20 cellular contexts compared by ENCODE assay signal in the genomic region with DNA sequence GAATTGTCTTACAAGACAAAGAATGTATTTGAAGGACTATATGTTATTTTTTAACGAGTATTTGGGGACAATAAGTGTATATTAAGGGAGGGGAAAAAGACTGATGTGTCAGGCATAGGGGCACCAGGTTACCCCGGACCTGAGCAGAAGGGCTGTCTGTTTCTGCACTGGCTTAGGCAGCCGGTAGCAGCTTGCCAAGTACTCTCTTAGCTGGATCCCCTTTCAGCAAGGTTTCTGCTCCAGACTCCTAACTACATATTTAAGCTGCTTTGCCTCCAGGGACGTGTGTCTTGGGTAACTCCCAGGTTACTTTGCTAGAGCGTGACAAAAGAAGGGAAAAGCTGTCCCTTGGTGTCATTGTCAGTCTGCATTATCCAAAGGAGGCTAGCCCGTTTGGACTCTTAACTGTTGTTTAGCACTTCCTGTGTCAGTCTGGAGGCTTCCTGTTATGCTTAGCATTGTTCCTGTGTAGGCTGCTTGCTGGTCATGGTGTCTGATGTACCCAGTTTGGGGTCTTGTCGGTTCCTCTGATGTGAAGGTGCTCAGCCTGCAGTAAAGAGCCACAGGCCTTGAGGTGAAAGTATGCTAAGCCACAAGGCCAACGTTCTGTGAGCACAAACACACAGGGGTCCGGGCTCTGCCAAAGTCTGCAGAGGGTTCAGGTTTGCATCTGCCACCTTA. TPM values are rescaled to one million over a fixed set of nuclear protein-coding genes. Genes with fewer than 3 reads are reported as not detected.
DNase-seq lines count a peak whose midpoint lies in the region; ATAC-seq and TF ChIP-seq lines count a peak whose summit lies in the region.
"Had no signal": no experiment of that assay in that cellular context is flagged by ENCODE, and none has a peak within 500 bp of the region (broad histone marks: within the 10 kb centered on the region; RNA-seq: fewer than 3 reads in every experiment).

No MANE protein-coding gene starts in this region.

- intact Hi-C loops in activated CD4-positive, alpha-beta T cell treated with anti-CD3 and anti-CD28 coated beads, Interleukin-2, amount 10 ng/mL, durations not matched to agents 24 days and 14 days (cut with micrococcal nuclease): loop anchor here (1.0 kb wide), 1 partner anchor 11 kb away; no protein-coding TSS in a partner anchor

- H3K36me3 Mint-ChIP-seq in activated CD4-positive, alpha-beta T cell treated with anti-CD3 and anti-CD28 coated beads, Interleukin-2, amount 10 ng/mL, durations not matched to agents 24 days and 14 days (ENCODE audit: low read depth): peaks cover 82% of the 10 kb centered on the region
- H3K36me3 Mint-ChIP-seq in activated T-helper 17 cell treated with anti-CD3 and anti-CD28 coated beads, Interleukin-2, amount 50 U/mL, for 72 hours (ENCODE audit: low read depth): peaks cover 97% of the 10 kb centered on the region

- H3K79me2 ChIP-seq in DND-41 (ENCODE audit: insufficient read depth, low read length) (no peaks in the 10 kb centered on the region), osteoblast (ENCODE audit: insufficient read depth, low read length) (no peaks in the 10 kb centered on the region)

- no peak overlapping the region; the same call in 1 of the 2 replicates for H2AFZ ChIP-seq in DND-41 (ENCODE audit: low read depth, low read length)
- no peak overlapping the region for H2AFZ ChIP-seq in osteoblast (ENCODE audit: low read length)

- no peaks in the 10 kb centered on the region for H3K9me3 Mint-ChIP-seq in activated CD4-positive, alpha-beta T cell treated with anti-CD3 and anti-CD28 coated beads, Interleukin-2, amount 10 ng/mL, durations not matched to agents 24 days and 14 days
- peaks cover 4% of the 10 kb centered on the region for H3K9me3 Mint-ChIP-seq in activated T-helper 17 cell treated with anti-CD3 and anti-CD28 coated beads, Interleukin-2, amount 50 U/mL, for 72 hours

- peaks cover 8% of the 10 kb centered on the region for H3K4me1 ChIP-seq in DND-41 (ENCODE audit: insufficient read depth, low read length)
- no peaks in the 10 kb centered on the region for H3K4me1 ChIP-seq in osteoblast (ENCODE audit: insufficient read depth, low read length)
- H3K4me1 ChIP-seq: Peyer's patch had no signal

- ATAC-seq in DND-41 (ENCODE audit: insufficient read depth, low read depth): peak; percentile 81
- ATAC-seq in activated T-helper 17 cell treated with anti-CD3 and anti-CD28 coated beads, Interleukin-2, amount 50 U/mL, for 72 hours (replicated peaks): peak; percentile 47
- no peak for ATAC-seq in HG02884 (IDR thresholded peaks at IDR 0.05; ENCODE audit: unreplicated experiment)

- H3K27ac ChIP-seq in DND-41 (ENCODE audit: low read length) (peak overlapping the region; percentile 65), osteoblast (ENCODE audit: low read depth, low read length) (no peak overlapping the region)
- H3K27ac ChIP-seq: brain microvascular endothelial cell, thoracic aorta, VCaP had no signal

- peak overlapping the region; percentile 71 for H3K27ac Mint-ChIP-seq in activated CD4-positive, alpha-beta T cell treated with anti-CD3 and anti-CD28 coated beads, Interleukin-2, amount 10 ng/mL, durations not matched to agents 24 days and 14 days
- H3K27ac Mint-ChIP-seq in activated T-helper 17 cell treated with anti-CD3 and anti-CD28 coated beads, Interleukin-2, amount 50 U/mL, for 72 hours: peak overlapping the region; percentile 81
- H3K27ac Mint-ChIP-seq: HFFc6 had no signal

- H3K27me3 Mint-ChIP-seq in activated CD4-positive, alpha-beta T cell treated with anti-CD3 and anti-CD28 coated beads, Interleukin-2, amount 10 ng/mL, durations not matched to agents 24 days and 14 days: no peaks in the 10 kb centered on the region
- H3K27me3 Mint-ChIP-seq in activated T-helper 17 cell treated with anti-CD3 and anti-CD28 coated beads, Interleukin-2, amount 50 U/mL, for 72 hours: no peaks in the 10 kb centered on the region

- H3K4me2 ChIP-seq in DND-41 (ENCODE audit: insufficient read depth, low read length) (no peak overlapping the region), osteoblast (ENCODE audit: insufficient read depth, low read length) (no peak overlapping the region)

- no peak overlapping the region for H3K4me3 ChIP-seq in DND-41 (ENCODE audit: low read depth in 1 of 2, low read length in 2 of 2)
- no peak overlapping the region for H3K4me3 ChIP-seq in osteoblast (ENCODE audit: insufficient read depth, low read length)
- H3K4me3 ChIP-seq: Peyer's patch, thoracic aorta had no signal

- TF ChIP-seq CTCF in DND-41 (IDR thresholded peaks at IDR 0.05; ENCODE audit: borderline replicate concordance, extremely low read depth, low read length, poor library complexity, severe bottlenecking) (no peak), osteoblast (IDR thresholded peaks at IDR 0.05; ENCODE audit: extremely low read depth, low read depth, low read length) (no peak)

- H3K4me3 Mint-ChIP-seq in activated CD4-positive, alpha-beta T cell treated with anti-CD3 and anti-CD28 coated beads, Interleukin-2, amount 10 ng/mL, durations not matched to agents 24 days and 14 days: peak overlapping the region; percentile 39
- H3K4me3 Mint-ChIP-seq in activated T-helper 17 cell treated with anti-CD3 and anti-CD28 coated beads, Interleukin-2, amount 50 U/mL, for 72 hours: peak overlapping the region; percentile 44
- H3K4me3 Mint-ChIP-seq: HFFc6 had no signal

- no peaks in the 10 kb centered on the region for H3K9me3 ChIP-seq in DND-41 (ENCODE audit: insufficient read depth, low read length, severe bottlenecking)
- H3K9me3 ChIP-seq in osteoblast (ENCODE audit: low read depth, low read length): peaks cover 2% of the 10 kb centered on the region
- H3K9me3 ChIP-seq: Peyer's patch, thoracic aorta had no signal

- peak; percentile 69 for DNase-seq in activated CD4-positive, alpha-beta T cell treated with anti-CD3 and anti-CD28 coated beads, Interleukin-2, amount 10 ng/mL, durations not matched to agents 24 days and 14 days
- DNase-seq in activated CD4-positive, alpha-beta T cell treated with anti-CD3 and anti-CD28 coated beads, Interleukin-2, amount 50 U/mL, for 48 hours: no peak
- DNase-seq in DND-41 (peak; percentile 30), mesenteric fat pad (ENCODE audit: low spot score) (peak; percentile 53), T-helper 9 cell (no peak), osteoblast (ENCODE audit: insufficient read length, low spot score, missing footprints) (no peak)
- DNase-seq: brain microvascular endothelial cell, foreskin fibroblast, GF-D8, HFFc6, naive B cell, NCI-H187, NCI-H510A had no signal

- H3K4me1 Mint-ChIP-seq in activated CD4-positive, alpha-beta T cell treated with anti-CD3 and anti-CD28 coated beads, Interleukin-2, amount 10 ng/mL, durations not matched to agents 24 days and 14 days: peaks cover 40% of the 10 kb centered on the region
- H3K4me1 Mint-ChIP-seq in activated T-helper 17 cell treated with anti-CD3 and anti-CD28 coated beads, Interleukin-2, amount 50 U/mL, for 72 hours: peaks cover 26% of the 10 kb centered on the region

- no peaks in the 10 kb centered on the region for H4K20me1 ChIP-seq in DND-41 (ENCODE audit: insufficient read depth, low read length)
- H4K20me1 ChIP-seq in osteoblast (ENCODE audit: insufficient read depth, low read length): peaks cover 3% of the 10 kb centered on the region

- peaks cover 57% of the 10 kb centered on the region for H3K36me3 ChIP-seq in DND-41 (ENCODE audit: insufficient read depth, low read length)
- peaks cover 55% of the 10 kb centered on the region for H3K36me3 ChIP-seq in osteoblast (ENCODE audit: insufficient read depth, low read length)

- H3K27me3 ChIP-seq in DND-41 (ENCODE audit: insufficient read depth, low read length, poor library complexity): no peaks in the 10 kb centered on the region
- peaks cover 2% of the 10 kb centered on the region for H3K27me3 ChIP-seq in osteoblast (ENCODE audit: insufficient read depth, low read length)
- H3K27me3 ChIP-seq: brain microvascular endothelial cell, Peyer's patch had no signal

- H3K9ac ChIP-seq in DND-41 (ENCODE audit: low read depth, low read length): no peak overlapping the region

RNA-seq across cellular contexts. Expression of gene CXCR3, which starts 11.6 kb away (rescaled TPM):
- 34.5 and 35.2 TPM in 2 replicates for total RNA-seq in activated CD4-positive, alpha-beta T cell treated with anti-CD3 and anti-CD28 coated beads, Interleukin-2, amount 10 ng/mL, durations not matched to agents 24 days and 14 days
- total RNA-seq in activated T-helper 17 cell treated with anti-CD3 and anti-CD28 coated beads, Interleukin-2, amount 50 U/mL, for 72 hours: 1 to 10 TPM; 4.5 to 9.9 TPM
- total RNA-seq in mesenteric fat pad: 0.22 TPM
- not detected in 2 replicates for total RNA-seq in osteoblast
- total RNA-seq: A172, HFFc6, lower leg skin had no signal

RNA-seq across cellular contexts. Expression of gene GCNA, which starts 28.4 kb away (rescaled TPM):
- 3.3 and 4.5 TPM in 2 replicates for total RNA-seq in activated CD4-positive, alpha-beta T cell treated with anti-CD3 and anti-CD28 coated beads, Interleukin-2, amount 10 ng/mL, durations not matched to agents 24 days and 14 days
- total RNA-seq in activated T-helper 17 cell treated with anti-CD3 and anti-CD28 coated beads, Interleukin-2, amount 50 U/mL, for 72 hours: 10 to 100 TPM in 1 of 2 donors, 1 to 10 TPM in 1; 4.9 to 10.7 TPM
- total RNA-seq in mesenteric fat pad (1.3 TPM), osteoblast (4.3 and 4.4 TPM in 2 replicates)

Comparison
In these comparisons a context has a peak if more than half of its experiments do, and no peak if none do; other contexts are left out.
1. DNase-seq: peak in activated CD4-positive, alpha-beta T cell treated with anti-CD3 and anti-CD28 coated beads, Interleukin-2, amount 10 ng/mL, durations not matched to agents 24 days and 14 days (single experiment), DND-41 (single experiment) and mesenteric fat pad (single experiment); none in activated CD4-positive, alpha-beta T cell treated with anti-CD3 and anti-CD28 coated beads, Interleukin-2, amount 50 U/mL, for 48 hours (0 of 2), T-helper 9 cell (single experiment) and osteoblast (single experiment).